Comparison of ENCODE assay signal across 8 cellular contexts in genomic region chr15:44426975-44427755, GRCh38. TPM values are rescaled to one million over a fixed set of nuclear protein-coding genes. Genes with fewer than 3 reads are reported as not detected.
DNase-seq lines count a peak whose midpoint lies in the region; ATAC-seq and TF ChIP-seq lines count a peak whose summit lies in the region.

TSS of gene CTDSPL2 (plus strand) at chr15:44427629. CDS start at chr15:44459015, 31,386 bp downstream.

- no peaks in the 10 kb centered on the region for H3K9me3 Mint-ChIP-seq in natural killer cell treated with Interleukin-12 subunit alpha and Interleukin-12 subunit beta and Interleukin-15 and Interleukin-18, amount 100 ng/mL, for 72 hours

- H3K4me3 ChIP-seq in H7 (ENCODE audit: insufficient read depth, low read depth, low read length), result peak within 1 kb of the TSS; percentile 99
- H3K4me3 ChIP-seq in Loucy (ENCODE audit: low read length, poor library complexity, severe bottlenecking), result peak within 1 kb of the TSS; percentile 89

- peak within 1 kb of the TSS; percentile 99 to 100 for H3K27ac Mint-ChIP-seq in natural killer cell treated with Interleukin-12 subunit alpha and Interleukin-12 subunit beta and Interleukin-15 and Interleukin-18, amount 100 ng/mL, for 72 hours

- TF ChIP-seq CTCF in Loucy (conservative IDR thresholded peaks at IDR 0.05; ENCODE audit: low read length), result peak; percentile 23

- DNase-seq in G401 (ENCODE audit: low spot score), result peak; percentile 99
- DNase-seq in H7, result peak; percentile 91
- DNase-seq in activated T-helper 9 cell treated with anti-CD3 and anti-CD28 coated beads, Interleukin-2, amount 50 U/mL, for 16 hours (ENCODE audit: low read depth), result peak; percentile 90
- DNase-seq in fibroblast of peridontal ligament (ENCODE audit: extremely low read depth), result peak; percentile 98
- DNase-seq in natural killer cell treated with Interleukin-12 subunit alpha and Interleukin-12 subunit beta and Interleukin-15 and Interleukin-18, amount 100 ng/mL, for 72 hours (ENCODE audit: low spot score), result peak; percentile 97
- peak; percentile 96 for DNase-seq in stimulated activated naive CD8-positive, alpha-beta T cell treated with anti-CD3 and anti-CD28 coated beads, Interleukin-15, Interleukin-2, amounts not matched to agents 100 U/mL and 50 U/mL, for 24 hours

- peaks cover 42% of the 10 kb centered on the region for H3K4me1 ChIP-seq in Loucy (ENCODE audit: insufficient read depth, low read length, poor library complexity, severe bottlenecking)

- no peaks in the 10 kb centered on the region for H3K9me3 ChIP-seq in Loucy (ENCODE audit: insufficient read depth, low read depth, low read length)

- in situ Hi-C loops in G401 (cut with HindIII; ENCODE audit: low sequenced_read_pairs), result no loop called here

- H3K36me3 Mint-ChIP-seq in natural killer cell treated with Interleukin-12 subunit alpha and Interleukin-12 subunit beta and Interleukin-15 and Interleukin-18, amount 100 ng/mL, for 72 hours, result peaks cover 5% of the 10 kb centered on the region

- peaks cover 45% of the 10 kb centered on the region for H4K20me1 ChIP-seq in Loucy (ENCODE audit: insufficient read depth, low read length, poor library complexity, severe bottlenecking)

- H3K27me3 Mint-ChIP-seq in natural killer cell treated with Interleukin-12 subunit alpha and Interleukin-12 subunit beta and Interleukin-15 and Interleukin-18, amount 100 ng/mL, for 72 hours, result no peaks in the 10 kb centered on the region

- no peaks in the 10 kb centered on the region; the same call in 1 of the 2 replicates for H3F3A ChIP-seq in Loucy (ENCODE audit: low read depth)

- H3K4me1 Mint-ChIP-seq in natural killer cell treated with Interleukin-12 subunit alpha and Interleukin-12 subunit beta and Interleukin-15 and Interleukin-18, amount 100 ng/mL, for 72 hours (ENCODE audit: low read depth in 2 of 2), result peaks cover 33 to 50% of the 10 kb centered on the region in 2 donors

- no peaks in the 10 kb centered on the region for H3K9me2 ChIP-seq in Loucy (replicated peaks; ENCODE audit: low read depth, low read length)

- H3K36me3 ChIP-seq in H7 (replicated peaks; ENCODE audit: control insufficient read depth, insufficient read depth, low read length), result no peaks in the 10 kb centered on the region
- peaks cover 3% of the 10 kb centered on the region; the same call in 1 of the 2 replicates for H3K36me3 ChIP-seq in Loucy (ENCODE audit: insufficient read depth, low read length)

- peak within 1 kb of the TSS; percentile 100 for H3K4me3 Mint-ChIP-seq in natural killer cell treated with Interleukin-12 subunit alpha and Interleukin-12 subunit beta and Interleukin-15 and Interleukin-18, amount 100 ng/mL, for 72 hours

- ATAC-seq in natural killer cell treated with Interleukin-12 subunit alpha and Interleukin-12 subunit beta and Interleukin-15 and Interleukin-18, amount 100 ng/mL, for 72 hours, result peak; percentile 99
- ATAC-seq in stimulated activated naive CD8-positive, alpha-beta T cell treated with anti-CD3 and anti-CD28 coated beads, Interleukin-15, Interleukin-2, amounts not matched to agents 100 U/mL and 50 U/mL, for 24 hours, result peak; percentile 99

- H3K79me2 ChIP-seq in Loucy (ENCODE audit: insufficient read depth, low read length), result peaks cover 64% of the 10 kb centered on the region

- TF ChIP-seq POLR2A in Raji (IDR thresholded peaks at IDR 0.05; ENCODE audit: insufficient read depth, low read depth, low read length), result peak; percentile 92

- peak within 1 kb of the TSS; percentile 97 for H2AFZ ChIP-seq in Loucy (ENCODE audit: low read length)

- H3K27me3 ChIP-seq in H7 (ENCODE audit: control insufficient read depth, insufficient read depth, low read length) (no peaks in the 10 kb centered on the region), Loucy (ENCODE audit: insufficient read depth, low read length, poor library complexity, severe bottlenecking) (no peaks in the 10 kb centered on the region)

- H3K4me2 ChIP-seq in Loucy (ENCODE audit: low read depth, low read length, poor library complexity, severe bottlenecking), result peak within 1 kb of the TSS; percentile 88

- peak within 1 kb of the TSS; percentile 96 for H3K9ac ChIP-seq in Loucy (ENCODE audit: low read depth, low read length, poor library complexity, severe bottlenecking)

RNA-seq across cellular contexts. Expression of gene CTDSPL2, which starts in this region (rescaled TPM):
- total RNA-seq in G401 (2014; rRNA removed; shearing (Covaris generic)), result 52.2 and 132 TPM in 2 replicates
- total RNA-seq in H7 (2014; rRNA removed; shearing (Covaris generic)), result 84.5 and 118 TPM in 2 replicates
- 10 to 100 TPM; 67.2 to 67.3 TPM for total RNA-seq in natural killer cell treated with Interleukin-12 subunit alpha and Interleukin-12 subunit beta and Interleukin-15 and Interleukin-18, amount 100 ng/mL, for 72 hours

Comparison
In these comparisons a context has a peak if more than half of its experiments do, and no peak if none do; other contexts are left out.
1. Peak in every context shown above with its lines: DNase-seq, ATAC-seq and H3K4me3 ChIP-seq.